1 cellular context compared by ENCODE assay signal in genomic region chr16:14497245-14498082, GRCh38.
TF ChIP-seq lines count a peak whose summit lies in the region.

No MANE protein-coding gene starts in this region.

TF ChIP-seq in HepG2, 621 proteins besides CTCF, POLR2A, EP300 and RAD21 (continued from another document and continues in another):
- TF ChIP-seq, protein P1, sequence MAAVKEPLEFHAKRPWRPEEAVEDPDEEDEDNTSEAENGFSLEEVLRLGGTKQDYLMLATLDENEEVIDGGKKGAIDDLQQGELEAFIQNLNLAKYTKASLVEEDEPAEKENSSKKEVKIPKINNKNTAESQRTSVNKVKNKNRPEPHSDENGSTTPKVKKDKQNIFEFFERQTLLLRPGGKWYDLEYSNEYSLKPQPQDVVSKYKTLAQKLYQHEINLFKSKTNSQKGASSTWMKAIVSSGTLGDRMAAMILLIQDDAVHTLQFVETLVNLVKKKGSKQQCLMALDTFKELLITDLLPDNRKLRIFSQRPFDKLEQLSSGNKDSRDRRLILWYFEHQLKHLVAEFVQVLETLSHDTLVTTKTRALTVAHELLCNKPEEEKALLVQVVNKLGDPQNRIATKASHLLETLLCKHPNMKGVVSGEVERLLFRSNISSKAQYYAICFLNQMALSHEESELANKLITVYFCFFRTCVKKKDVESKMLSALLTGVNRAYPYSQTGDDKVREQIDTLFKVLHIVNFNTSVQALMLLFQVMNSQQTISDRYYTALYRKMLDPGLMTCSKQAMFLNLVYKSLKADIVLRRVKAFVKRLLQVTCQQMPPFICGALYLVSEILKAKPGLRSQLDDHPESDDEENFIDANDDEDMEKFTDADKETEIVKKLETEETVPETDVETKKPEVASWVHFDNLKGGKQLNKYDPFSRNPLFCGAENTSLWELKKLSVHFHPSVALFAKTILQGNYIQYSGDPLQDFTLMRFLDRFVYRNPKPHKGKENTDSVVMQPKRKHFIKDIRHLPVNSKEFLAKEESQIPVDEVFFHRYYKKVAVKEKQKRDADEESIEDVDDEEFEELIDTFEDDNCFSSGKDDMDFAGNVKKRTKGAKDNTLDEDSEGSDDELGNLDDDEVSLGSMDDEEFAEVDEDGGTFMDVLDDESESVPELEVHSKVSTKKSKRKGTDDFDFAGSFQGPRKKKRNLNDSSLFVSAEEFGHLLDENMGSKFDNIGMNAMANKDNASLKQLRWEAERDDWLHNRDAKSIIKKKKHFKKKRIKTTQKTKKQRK (IDR thresholded peaks at IDR 0.05; ENCODE audit: low read length) = no peak
- TF ChIP-seq ZNF775 (CRISPR knock-in tag; IDR thresholded peaks at IDR 0.05; ENCODE audit: borderline replicate concordance) = peak; percentile 58
- no peak for TF ChIP-seq SETDB1 (CRISPR knock-in tag; IDR thresholded peaks at IDR 0.05; ENCODE audit: borderline replicate concordance)
- no peak for TF ChIP-seq KDM5B (CRISPR knock-in tag; IDR thresholded peaks at IDR 0.05; ENCODE audit: borderline replicate concordance)
- TF ChIP-seq, protein P2, sequence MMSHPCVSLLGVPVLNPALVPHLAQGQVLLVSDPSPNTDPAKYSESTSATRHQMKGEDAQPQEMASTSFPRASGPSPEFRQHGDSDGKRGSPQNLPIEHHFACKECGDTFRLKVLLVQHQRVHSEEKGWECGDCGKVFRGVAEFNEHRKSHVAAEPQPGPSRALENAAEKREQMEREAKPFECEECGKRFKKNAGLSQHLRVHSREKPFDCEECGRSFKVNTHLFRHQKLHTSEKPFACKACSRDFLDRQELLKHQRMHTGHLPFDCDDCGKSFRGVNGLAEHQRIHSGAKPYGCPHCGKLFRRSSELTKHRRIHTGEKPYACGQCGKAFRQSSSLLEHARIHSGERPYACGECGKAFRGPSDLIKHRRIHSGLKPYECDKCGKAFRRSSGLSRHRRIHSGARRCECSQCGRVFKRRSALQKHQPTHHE (CRISPR knock-in tag; IDR thresholded peaks at IDR 0.05; ENCODE audit: borderline replicate concordance) = peak; percentile 59; the same call in 1 of the 2 replicates
- peak; percentile 73 for TF ChIP-seq CREM (IDR thresholded peaks at IDR 0.05)
- no peak for TF ChIP-seq CREM (CRISPR knock-in tag; IDR thresholded peaks at IDR 0.05)
- TF ChIP-seq SP4 (CRISPR knock-in tag; IDR thresholded peaks at IDR 0.05) = no peak
- TF ChIP-seq TSC22D2 (CRISPR knock-in tag; IDR thresholded peaks at IDR 0.05; ENCODE audit: borderline replicate concordance) = no peak
- TF ChIP-seq, protein P3, sequence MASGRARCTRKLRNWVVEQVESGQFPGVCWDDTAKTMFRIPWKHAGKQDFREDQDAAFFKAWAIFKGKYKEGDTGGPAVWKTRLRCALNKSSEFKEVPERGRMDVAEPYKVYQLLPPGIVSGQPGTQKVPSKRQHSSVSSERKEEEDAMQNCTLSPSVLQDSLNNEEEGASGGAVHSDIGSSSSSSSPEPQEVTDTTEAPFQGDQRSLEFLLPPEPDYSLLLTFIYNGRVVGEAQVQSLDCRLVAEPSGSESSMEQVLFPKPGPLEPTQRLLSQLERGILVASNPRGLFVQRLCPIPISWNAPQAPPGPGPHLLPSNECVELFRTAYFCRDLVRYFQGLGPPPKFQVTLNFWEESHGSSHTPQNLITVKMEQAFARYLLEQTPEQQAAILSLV (CRISPR knock-in tag; IDR thresholded peaks at IDR 0.05; ENCODE audit: borderline replicate concordance) = peak; percentile 48; the same call in 1 of the 2 replicates
- TF ChIP-seq SOX13 (IDR thresholded peaks at IDR 0.05) = no peak
- TF ChIP-seq SOX13 (CRISPR knock-in tag; conservative IDR thresholded peaks at IDR 0.05 in 1 of 2, IDR thresholded peaks at IDR 0.05 in 1 of 2) = peak in 1 of 2 experiments; percentile 50; a peak in 2 of 4 replicates
- no peak; the same call in 1 of the 2 replicates for TF ChIP-seq ZNF749 (CRISPR knock-in tag; IDR thresholded peaks at IDR 0.05; ENCODE audit: borderline replicate concordance)
- TF ChIP-seq, protein P4, sequence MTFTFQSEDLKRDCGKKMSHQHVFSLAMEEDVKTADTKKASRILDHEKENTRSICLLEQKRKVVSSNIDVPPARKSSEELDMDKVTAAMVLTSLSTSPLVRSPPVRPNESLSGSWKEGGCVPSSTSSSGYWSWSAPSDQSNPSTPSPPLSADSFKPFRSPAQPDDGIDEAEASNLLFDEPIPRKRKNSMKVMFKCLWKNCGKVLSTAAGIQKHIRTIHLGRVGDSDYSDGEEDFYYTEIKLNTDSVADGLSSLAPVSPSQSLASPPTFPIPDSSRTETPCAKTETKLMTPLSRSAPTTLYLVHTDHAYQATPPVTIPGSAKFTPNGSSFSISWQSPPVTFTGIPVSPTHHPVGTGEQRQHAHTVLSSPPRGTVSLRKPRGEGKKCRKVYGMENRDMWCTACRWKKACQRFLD (CRISPR knock-in tag; IDR thresholded peaks at IDR 0.05; ENCODE audit: borderline replicate concordance) = no peak
- peak; percentile 5; the same call in 1 of the 2 replicates for TF ChIP-seq RXRA (CRISPR knock-in tag; IDR thresholded peaks at IDR 0.05)
- no peak for TF ChIP-seq ZNF446 (CRISPR knock-in tag; IDR thresholded peaks at IDR 0.05)
- TF ChIP-seq, protein P5, sequence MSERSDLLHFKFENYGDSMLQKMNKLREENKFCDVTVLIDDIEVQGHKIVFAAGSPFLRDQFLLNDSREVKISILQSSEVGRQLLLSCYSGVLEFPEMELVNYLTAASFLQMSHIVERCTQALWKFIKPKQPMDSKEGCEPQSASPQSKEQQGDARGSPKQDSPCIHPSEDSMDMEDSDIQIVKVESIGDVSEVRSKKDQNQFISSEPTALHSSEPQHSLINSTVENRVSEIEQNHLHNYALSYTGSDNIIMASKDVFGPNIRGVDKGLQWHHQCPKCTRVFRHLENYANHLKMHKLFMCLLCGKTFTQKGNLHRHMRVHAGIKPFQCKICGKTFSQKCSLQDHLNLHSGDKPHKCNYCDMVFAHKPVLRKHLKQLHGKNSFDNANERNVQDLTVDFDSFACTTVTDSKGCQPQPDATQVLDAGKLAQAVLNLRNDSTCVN (CRISPR knock-in tag; IDR thresholded peaks at IDR 0.05; ENCODE audit: borderline replicate concordance) = no peak; the same call in 1 of the 2 replicates
- TF ChIP-seq, protein P6, sequence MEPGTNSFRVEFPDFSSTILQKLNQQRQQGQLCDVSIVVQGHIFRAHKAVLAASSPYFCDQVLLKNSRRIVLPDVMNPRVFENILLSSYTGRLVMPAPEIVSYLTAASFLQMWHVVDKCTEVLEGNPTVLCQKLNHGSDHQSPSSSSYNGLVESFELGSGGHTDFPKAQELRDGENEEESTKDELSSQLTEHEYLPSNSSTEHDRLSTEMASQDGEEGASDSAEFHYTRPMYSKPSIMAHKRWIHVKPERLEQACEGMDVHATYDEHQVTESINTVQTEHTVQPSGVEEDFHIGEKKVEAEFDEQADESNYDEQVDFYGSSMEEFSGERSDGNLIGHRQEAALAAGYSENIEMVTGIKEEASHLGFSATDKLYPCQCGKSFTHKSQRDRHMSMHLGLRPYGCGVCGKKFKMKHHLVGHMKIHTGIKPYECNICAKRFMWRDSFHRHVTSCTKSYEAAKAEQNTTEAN (CRISPR knock-in tag; conservative IDR thresholded peaks at IDR 0.05) = peak; percentile 84
- TF ChIP-seq FOXO4 (CRISPR knock-in tag; conservative IDR thresholded peaks at IDR 0.05) = peak; percentile 82; the same call in 1 of the 2 replicates
- TF ChIP-seq, protein P7, sequence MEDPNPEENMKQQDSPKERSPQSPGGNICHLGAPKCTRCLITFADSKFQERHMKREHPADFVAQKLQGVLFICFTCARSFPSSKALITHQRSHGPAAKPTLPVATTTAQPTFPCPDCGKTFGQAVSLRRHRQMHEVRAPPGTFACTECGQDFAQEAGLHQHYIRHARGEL (CRISPR knock-in tag; IDR thresholded peaks at IDR 0.05) = no peak
- no peak for TF ChIP-seq ZBTB8A (CRISPR knock-in tag; IDR thresholded peaks at IDR 0.05; ENCODE audit: borderline replicate concordance, low read depth)
- TF ChIP-seq ZNF724P (CRISPR knock-in tag; IDR thresholded peaks at IDR 0.05; ENCODE audit: borderline replicate concordance) = no peak
- TF ChIP-seq ZNF160 (CRISPR knock-in tag; IDR thresholded peaks at IDR 0.05) = no peak
- no peak for TF ChIP-seq ZNF768 (CRISPR knock-in tag; IDR thresholded peaks at IDR 0.05)
- TF ChIP-seq ARNT (IDR thresholded peaks at IDR 0.05) = no peak
- TF ChIP-seq, protein P8, sequence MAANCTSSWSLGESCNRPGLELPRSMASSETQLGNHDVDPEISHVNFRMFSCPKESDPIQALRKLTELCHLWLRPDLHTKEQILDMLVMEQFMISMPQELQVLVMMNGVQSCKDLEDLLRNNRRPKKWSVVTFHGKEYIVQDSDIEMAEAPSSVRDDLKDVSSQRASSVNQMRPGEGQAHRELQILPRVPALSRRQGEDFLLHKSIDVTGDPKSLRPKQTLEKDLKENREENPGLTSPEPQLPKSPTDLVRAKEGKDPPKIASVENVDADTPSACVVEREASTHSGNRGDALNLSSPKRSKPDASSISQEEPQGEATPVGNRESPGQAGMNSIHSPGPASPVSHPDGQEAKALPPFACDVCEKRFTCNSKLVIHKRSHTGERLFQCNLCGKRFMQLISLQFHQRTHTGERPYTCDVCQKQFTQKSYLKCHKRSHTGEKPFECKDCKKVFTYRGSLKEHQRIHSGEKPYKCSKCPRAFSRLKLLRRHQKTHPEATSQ (CRISPR knock-in tag; IDR thresholded peaks at IDR 0.05; ENCODE audit: borderline replicate concordance) = no peak
- no peak for TF ChIP-seq ZFP37 (CRISPR knock-in tag; IDR thresholded peaks at IDR 0.05; ENCODE audit: borderline replicate concordance)
- no peak for TF ChIP-seq MIER3 (CRISPR knock-in tag; IDR thresholded peaks at IDR 0.05; ENCODE audit: borderline replicate concordance)
- TF ChIP-seq MTA1 (CRISPR knock-in tag; IDR thresholded peaks at IDR 0.05; ENCODE audit: borderline replicate concordance) = 0 out of 2 replicates have a peak, but pooled peaks have one; percentile 16
- TF ChIP-seq SYNCRIP (IDR thresholded peaks at IDR 0.05; ENCODE audit: insufficient read depth, low read depth, low read length) = no peak
- no peak for TF ChIP-seq HES4 (CRISPR knock-in tag; IDR thresholded peaks at IDR 0.05; ENCODE audit: borderline replicate concordance)
- no peak for TF ChIP-seq AHR (CRISPR knock-in tag; IDR thresholded peaks at IDR 0.05)
- TF ChIP-seq TMF1 (CRISPR knock-in tag; IDR thresholded peaks at IDR 0.05; ENCODE audit: low read depth) = no peak
- TF ChIP-seq SPEN (CRISPR knock-in tag; IDR thresholded peaks at IDR 0.05; ENCODE audit: low read depth) = peak; percentile 60; the same call in 1 of the 2 replicates
- TF ChIP-seq ZNF121 (CRISPR knock-in tag; IDR thresholded peaks at IDR 0.05) = peak; percentile 49; the same call in 1 of the 2 replicates
- peak; percentile 79 for TF ChIP-seq FOXA3 (CRISPR knock-in tag; IDR thresholded peaks at IDR 0.05)
- TF ChIP-seq HNRNPUL1 (IDR thresholded peaks at IDR 0.05; ENCODE audit: low read depth, low read length) = no peak
- TF ChIP-seq ZNF501 (CRISPR knock-in tag; IDR thresholded peaks at IDR 0.05) = peak; percentile 82
- no peak for TF ChIP-seq BRCA1 (CRISPR knock-in tag; IDR thresholded peaks at IDR 0.05)
- no peak for TF ChIP-seq ZNF547 (CRISPR knock-in tag; IDR thresholded peaks at IDR 0.05)
- TF ChIP-seq, protein P9, sequence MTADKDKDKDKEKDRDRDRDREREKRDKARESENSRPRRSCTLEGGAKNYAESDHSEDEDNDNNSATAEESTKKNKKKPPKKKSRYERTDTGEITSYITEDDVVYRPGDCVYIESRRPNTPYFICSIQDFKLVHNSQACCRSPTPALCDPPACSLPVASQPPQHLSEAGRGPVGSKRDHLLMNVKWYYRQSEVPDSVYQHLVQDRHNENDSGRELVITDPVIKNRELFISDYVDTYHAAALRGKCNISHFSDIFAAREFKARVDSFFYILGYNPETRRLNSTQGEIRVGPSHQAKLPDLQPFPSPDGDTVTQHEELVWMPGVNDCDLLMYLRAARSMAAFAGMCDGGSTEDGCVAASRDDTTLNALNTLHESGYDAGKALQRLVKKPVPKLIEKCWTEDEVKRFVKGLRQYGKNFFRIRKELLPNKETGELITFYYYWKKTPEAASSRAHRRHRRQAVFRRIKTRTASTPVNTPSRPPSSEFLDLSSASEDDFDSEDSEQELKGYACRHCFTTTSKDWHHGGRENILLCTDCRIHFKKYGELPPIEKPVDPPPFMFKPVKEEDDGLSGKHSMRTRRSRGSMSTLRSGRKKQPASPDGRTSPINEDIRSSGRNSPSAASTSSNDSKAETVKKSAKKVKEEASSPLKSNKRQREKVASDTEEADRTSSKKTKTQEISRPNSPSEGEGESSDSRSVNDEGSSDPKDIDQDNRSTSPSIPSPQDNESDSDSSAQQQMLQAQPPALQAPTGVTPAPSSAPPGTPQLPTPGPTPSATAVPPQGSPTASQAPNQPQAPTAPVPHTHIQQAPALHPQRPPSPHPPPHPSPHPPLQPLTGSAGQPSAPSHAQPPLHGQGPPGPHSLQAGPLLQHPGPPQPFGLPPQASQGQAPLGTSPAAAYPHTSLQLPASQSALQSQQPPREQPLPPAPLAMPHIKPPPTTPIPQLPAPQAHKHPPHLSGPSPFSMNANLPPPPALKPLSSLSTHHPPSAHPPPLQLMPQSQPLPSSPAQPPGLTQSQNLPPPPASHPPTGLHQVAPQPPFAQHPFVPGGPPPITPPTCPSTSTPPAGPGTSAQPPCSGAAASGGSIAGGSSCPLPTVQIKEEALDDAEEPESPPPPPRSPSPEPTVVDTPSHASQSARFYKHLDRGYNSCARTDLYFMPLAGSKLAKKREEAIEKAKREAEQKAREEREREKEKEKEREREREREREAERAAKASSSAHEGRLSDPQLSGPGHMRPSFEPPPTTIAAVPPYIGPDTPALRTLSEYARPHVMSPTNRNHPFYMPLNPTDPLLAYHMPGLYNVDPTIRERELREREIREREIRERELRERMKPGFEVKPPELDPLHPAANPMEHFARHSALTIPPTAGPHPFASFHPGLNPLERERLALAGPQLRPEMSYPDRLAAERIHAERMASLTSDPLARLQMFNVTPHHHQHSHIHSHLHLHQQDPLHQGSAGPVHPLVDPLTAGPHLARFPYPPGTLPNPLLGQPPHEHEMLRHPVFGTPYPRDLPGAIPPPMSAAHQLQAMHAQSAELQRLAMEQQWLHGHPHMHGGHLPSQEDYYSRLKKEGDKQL (CRISPR knock-in tag; IDR thresholded peaks at IDR 0.05; ENCODE audit: low read depth) = no peak
- TF ChIP-seq, protein P10, sequence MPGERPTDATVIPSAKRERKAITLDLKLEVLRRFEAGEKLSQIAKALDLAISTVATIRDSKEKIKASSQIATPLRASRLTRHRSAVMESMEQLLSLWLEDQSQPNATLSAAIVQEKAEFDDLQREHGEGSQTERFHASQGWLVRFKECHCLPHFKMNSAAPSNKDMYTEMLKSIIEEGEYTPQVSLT (CRISPR knock-in tag; IDR thresholded peaks at IDR 0.05; ENCODE audit: borderline replicate concordance, low read depth) = no peak
